In the genomic region with DNA sequence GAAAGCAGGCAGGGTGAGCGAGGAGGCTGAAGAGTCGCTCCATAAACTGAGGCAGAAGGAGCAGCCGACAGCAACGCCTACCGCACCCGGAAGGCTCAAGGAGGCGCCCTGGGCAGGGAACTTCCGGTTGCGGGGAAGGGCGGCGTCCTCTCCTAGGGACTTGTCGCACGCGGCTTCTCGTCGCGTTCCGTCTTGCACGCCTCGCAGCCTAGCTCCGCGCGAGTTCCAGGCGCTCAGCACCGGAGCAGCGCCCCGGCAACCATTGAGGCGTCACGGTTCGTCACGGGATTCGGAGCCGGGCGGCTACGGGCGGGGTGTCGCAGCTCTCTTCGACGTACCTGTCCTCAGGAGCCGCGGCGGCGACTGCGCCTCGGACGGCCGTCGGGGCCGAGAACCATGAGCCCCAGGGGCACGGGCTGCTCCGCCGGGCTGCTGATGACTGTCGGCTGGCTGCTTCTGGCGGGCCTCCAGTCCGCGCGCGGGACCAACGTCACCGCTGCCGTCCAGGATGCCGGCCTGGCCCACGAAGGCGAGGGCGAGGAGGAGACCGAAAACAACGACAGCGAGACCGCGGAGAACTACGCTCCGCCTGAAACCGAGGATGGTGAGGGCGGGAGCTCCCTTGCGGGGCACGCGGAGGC, we compare ENCODE assay signal across 2 cellular contexts.
TF ChIP-seq lines count a peak whose summit lies in the region.

A gene with protein sequence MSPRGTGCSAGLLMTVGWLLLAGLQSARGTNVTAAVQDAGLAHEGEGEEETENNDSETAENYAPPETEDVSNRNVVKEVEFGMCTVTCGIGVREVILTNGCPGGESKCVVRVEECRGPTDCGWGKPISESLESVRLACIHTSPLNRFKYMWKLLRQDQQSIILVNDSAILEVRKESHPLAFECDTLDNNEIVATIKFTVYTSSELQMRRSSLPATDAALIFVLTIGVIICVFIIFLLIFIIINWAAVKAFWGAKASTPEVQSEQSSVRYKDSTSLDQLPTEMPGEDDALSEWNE (plus strand): TSS at position 332 of the 641 bp plus-strand sequence. CDS start 65 bp downstream, at position 397.

TF ChIP-seq in GM23338, 12 proteins besides CTCF, POLR2A, EP300 and RAD21 (continued from another document):
- TF ChIP-seq REST (IDR thresholded peaks at IDR 0.05; ENCODE audit: unreplicated experiment): no peak
- no peak for TF ChIP-seq CREB1 (CRISPR knock-in tag; IDR thresholded peaks at IDR 0.05; ENCODE audit: low read depth)
- no peak for TF ChIP-seq NANOG (IDR thresholded peaks at IDR 0.05; ENCODE audit: borderline replicate concordance)
- no peak for TF ChIP-seq ZNF331 (CRISPR knock-in tag; IDR thresholded peaks at IDR 0.05; ENCODE audit: low read depth)
- TF ChIP-seq ZNF114 (CRISPR knock-in tag; IDR thresholded peaks at IDR 0.05): no peak
- TF ChIP-seq, protein P1, sequence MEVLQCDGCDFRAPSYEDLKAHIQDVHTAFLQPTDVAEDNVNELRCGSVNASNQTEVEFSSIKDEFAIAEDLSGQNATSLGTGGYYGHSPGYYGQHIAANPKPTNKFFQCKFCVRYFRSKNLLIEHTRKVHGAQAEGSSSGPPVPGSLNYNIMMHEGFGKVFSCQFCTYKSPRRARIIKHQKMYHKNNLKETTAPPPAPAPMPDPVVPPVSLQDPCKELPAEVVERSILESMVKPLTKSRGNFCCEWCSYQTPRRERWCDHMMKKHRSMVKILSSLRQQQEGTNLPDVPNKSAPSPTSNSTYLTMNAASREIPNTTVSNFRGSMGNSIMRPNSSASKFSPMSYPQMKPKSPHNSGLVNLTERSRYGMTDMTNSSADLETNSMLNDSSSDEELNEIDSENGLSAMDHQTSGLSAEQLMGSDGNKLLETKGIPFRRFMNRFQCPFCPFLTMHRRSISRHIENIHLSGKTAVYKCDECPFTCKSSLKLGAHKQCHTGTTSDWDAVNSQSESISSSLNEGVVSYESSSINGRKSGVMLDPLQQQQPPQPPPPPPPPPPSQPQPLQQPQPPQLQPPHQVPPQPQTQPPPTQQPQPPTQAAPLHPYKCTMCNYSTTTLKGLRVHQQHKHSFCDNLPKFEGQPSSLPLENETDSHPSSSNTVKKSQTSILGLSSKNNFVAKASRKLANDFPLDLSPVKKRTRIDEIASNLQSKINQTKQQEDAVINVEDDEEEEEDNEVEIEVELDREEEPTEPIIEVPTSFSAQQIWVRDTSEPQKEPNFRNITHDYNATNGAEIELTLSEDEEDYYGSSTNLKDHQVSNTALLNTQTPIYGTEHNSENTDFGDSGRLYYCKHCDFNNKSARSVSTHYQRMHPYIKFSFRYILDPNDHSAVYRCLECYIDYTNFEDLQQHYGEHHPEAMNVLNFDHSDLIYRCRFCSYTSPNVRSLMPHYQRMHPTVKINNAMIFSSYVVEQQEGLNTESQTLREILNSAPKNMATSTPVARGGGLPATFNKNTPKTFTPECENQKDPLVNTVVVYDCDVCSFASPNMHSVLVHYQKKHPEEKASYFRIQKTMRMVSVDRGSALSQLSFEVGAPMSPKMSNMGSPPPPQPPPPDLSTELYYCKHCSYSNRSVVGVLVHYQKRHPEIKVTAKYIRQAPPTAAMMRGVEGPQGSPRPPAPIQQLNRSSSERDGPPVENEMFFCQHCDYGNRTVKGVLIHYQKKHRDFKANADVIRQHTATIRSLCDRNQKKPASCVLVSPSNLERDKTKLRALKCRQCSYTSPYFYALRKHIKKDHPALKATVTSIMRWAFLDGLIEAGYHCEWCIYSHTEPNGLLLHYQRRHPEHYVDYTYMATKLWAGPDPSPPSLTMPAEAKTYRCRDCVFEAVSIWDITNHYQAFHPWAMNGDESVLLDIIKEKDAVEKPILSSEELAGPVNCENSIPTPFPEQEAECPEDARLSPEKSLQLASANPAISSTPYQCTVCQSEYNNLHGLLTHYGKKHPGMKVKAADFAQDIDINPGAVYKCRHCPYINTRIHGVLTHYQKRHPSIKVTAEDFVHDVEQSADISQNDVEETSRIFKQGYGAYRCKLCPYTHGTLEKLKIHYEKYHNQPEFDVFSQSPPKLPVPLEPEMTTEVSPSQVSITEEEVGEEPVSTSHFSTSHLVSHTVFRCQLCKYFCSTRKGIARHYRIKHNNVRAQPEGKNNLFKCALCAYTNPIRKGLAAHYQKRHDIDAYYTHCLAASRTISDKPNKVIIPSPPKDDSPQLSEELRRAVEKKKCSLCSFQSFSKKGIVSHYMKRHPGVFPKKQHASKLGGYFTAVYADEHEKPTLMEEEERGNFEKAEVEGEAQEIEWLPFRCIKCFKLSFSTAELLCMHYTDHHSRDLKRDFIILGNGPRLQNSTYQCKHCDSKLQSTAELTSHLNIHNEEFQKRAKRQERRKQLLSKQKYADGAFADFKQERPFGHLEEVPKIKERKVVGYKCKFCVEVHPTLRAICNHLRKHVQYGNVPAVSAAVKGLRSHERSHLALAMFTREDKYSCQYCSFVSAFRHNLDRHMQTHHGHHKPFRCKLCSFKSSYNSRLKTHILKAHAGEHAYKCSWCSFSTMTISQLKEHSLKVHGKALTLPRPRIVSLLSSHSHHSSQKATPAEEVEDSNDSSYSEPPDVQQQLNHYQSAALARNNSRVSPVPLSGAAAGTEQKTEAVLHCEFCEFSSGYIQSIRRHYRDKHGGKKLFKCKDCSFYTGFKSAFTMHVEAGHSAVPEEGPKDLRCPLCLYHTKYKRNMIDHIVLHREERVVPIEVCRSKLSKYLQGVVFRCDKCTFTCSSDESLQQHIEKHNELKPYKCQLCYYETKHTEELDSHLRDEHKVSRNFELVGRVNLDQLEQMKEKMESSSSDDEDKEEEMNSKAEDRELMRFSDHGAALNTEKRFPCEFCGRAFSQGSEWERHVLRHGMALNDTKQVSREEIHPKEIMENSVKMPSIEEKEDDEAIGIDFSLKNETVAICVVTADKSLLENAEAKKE (CRISPR knock-in tag; IDR thresholded peaks at IDR 0.05): no peak
- no peak for TF ChIP-seq EZH2 (IDR thresholded peaks at IDR 0.05; ENCODE audit: low read depth, unreplicated experiment)
- no peak for TF ChIP-seq POLR2AphosphoS5 (IDR thresholded peaks at IDR 0.05; ENCODE audit: low read depth)

TF ChIP-seq in neural cell, 6 proteins besides CTCF, POLR2A, EP300 and RAD21 (continued from another document):
- no peak for TF ChIP-seq REST (IDR thresholded peaks at IDR 0.05; ENCODE audit: borderline replicate concordance)
